ENCODE assay signal across 12 cellular contexts in genomic region chr1:232965124-232965911, GRCh38. TPM values are rescaled to one million over a fixed set of nuclear protein-coding genes. Genes with fewer than 3 reads are reported as not detected.
DNase-seq lines count a peak whose midpoint lies in the region; ATAC-seq and TF ChIP-seq lines count a peak whose summit lies in the region.
"Had no signal": no experiment of that assay in that cellular context is flagged by ENCODE, and none has a peak within 500 bp of the region (broad histone marks: within the 10 kb centered on the region; RNA-seq: fewer than 3 reads in every experiment).

No MANE protein-coding gene starts in this region.

- ATAC-seq in activated naive CD8-positive, alpha-beta T cell treated with anti-CD3 and anti-CD28 coated beads, Interleukin-2, amount 50 U/mL, for 24 hours, result peak; percentile 40
- peak; percentile 47 for ATAC-seq in HG02852 (IDR thresholded peaks at IDR 0.05; ENCODE audit: unreplicated experiment)
- peak; percentile 64 for ATAC-seq in esophagus mucosa
- ATAC-seq: pancreas had no signal

- intact Hi-C loops in stomach (cut with DNase I; ENCODE audit: low total_unique reads), result no loop called here

- peaks cover 0 to 20% (median 15%) of the 10 kb centered on the region in 4 donors for H3K36me3 ChIP-seq in stomach

- peaks cover 11 to 58% (median 37%) of the 10 kb centered on the region in 4 donors for H3K4me1 ChIP-seq in stomach

- H3K27me3 ChIP-seq in stomach, result no peaks in the 10 kb centered on the region
- H3K27me3 ChIP-seq: pancreas, tibial nerve had no signal

- peak overlapping the region in 4 of 5 donors; percentile 1 to 61 (median 51) for H3K27ac ChIP-seq in stomach
- H3K27ac ChIP-seq: GM23248, pancreas, tibial nerve had no signal

- peak overlapping the region in 1 of 4 donors; percentile 4 for H3K4me3 ChIP-seq in stomach
- H3K4me3 ChIP-seq: GM23248, pancreas, tibial nerve had no signal

- TF ChIP-seq CTCF in stomach (IDR thresholded peaks at IDR 0.05) (no peak), glutamatergic neuron (IDR thresholded peaks at IDR 0.05; ENCODE audit: partially characterized antibody, unreplicated experiment) (no peak)

- in situ Hi-C loops in G401 (cut with HindIII; ENCODE audit: low sequenced_read_pairs), result no loop called here

- no peaks in the 10 kb centered on the region for H3K9me3 ChIP-seq in stomach
- H3K9me3 ChIP-seq: pancreas, tibial nerve had no signal

- H3K27me3 Mint-ChIP-seq in activated naive CD8-positive, alpha-beta T cell treated with anti-CD3 and anti-CD28 coated beads, Interleukin-2, amount 50 U/mL, for 24 hours, result no peaks in the 10 kb centered on the region
- no peaks in the 10 kb centered on the region for H3K27me3 Mint-ChIP-seq in activated naive CD8-positive, alpha-beta T cell treated with anti-CD3 and anti-CD28 coated beads for 36 hours
- H3K27me3 Mint-ChIP-seq in glutamatergic neuron (ENCODE audit: unreplicated experiment), result no peaks in the 10 kb centered on the region

- no peak for DNase-seq in activated naive CD8-positive, alpha-beta T cell treated with anti-CD3 and anti-CD28 coated beads, Interleukin-2, amount 50 U/mL, for 24 hours
- no peak for DNase-seq in activated naive CD8-positive, alpha-beta T cell treated with anti-CD3 and anti-CD28 coated beads for 36 hours
- DNase-seq in stomach, result no peak
- DNase-seq in glutamatergic neuron, result no peak
- no peak for DNase-seq in G401 (ENCODE audit: low spot score)
- DNase-seq in Kasumi-1 (lab: John Stamatoyannopoulos, UW), result no peak
- DNase-seq: GM23248, NCI-H2171, pancreas had no signal

- TF ChIP-seq POLR2A in stomach (IDR thresholded peaks at IDR 0.05), result no peak

- 76 to 85% (median 84%) methylated on average over 10 of the region's 10 CpGs for WGBS in stomach, 5 donors

- peaks cover 31% of the 10 kb centered on the region for H3K36me3 Mint-ChIP-seq in activated naive CD8-positive, alpha-beta T cell treated with anti-CD3 and anti-CD28 coated beads, Interleukin-2, amount 50 U/mL, for 24 hours (ENCODE audit: low read depth)
- H3K36me3 Mint-ChIP-seq in activated naive CD8-positive, alpha-beta T cell treated with anti-CD3 and anti-CD28 coated beads for 36 hours, result peaks cover 34% of the 10 kb centered on the region
- no peaks in the 10 kb centered on the region for H3K36me3 Mint-ChIP-seq in glutamatergic neuron (ENCODE audit: unreplicated experiment)

- no peak overlapping the region for H3K4me3 Mint-ChIP-seq in activated naive CD8-positive, alpha-beta T cell treated with anti-CD3 and anti-CD28 coated beads, Interleukin-2, amount 50 U/mL, for 24 hours
- no peak overlapping the region for H3K4me3 Mint-ChIP-seq in activated naive CD8-positive, alpha-beta T cell treated with anti-CD3 and anti-CD28 coated beads for 36 hours
- no peak overlapping the region for H3K4me3 Mint-ChIP-seq in glutamatergic neuron (ENCODE audit: unreplicated experiment)

- TF ChIP-seq EP300 in stomach (IDR thresholded peaks at IDR 0.05), result no peak

- no peaks in the 10 kb centered on the region for H3K9me3 Mint-ChIP-seq in activated naive CD8-positive, alpha-beta T cell treated with anti-CD3 and anti-CD28 coated beads, Interleukin-2, amount 50 U/mL, for 24 hours
- no peaks in the 10 kb centered on the region for H3K9me3 Mint-ChIP-seq in activated naive CD8-positive, alpha-beta T cell treated with anti-CD3 and anti-CD28 coated beads for 36 hours
- peaks cover 2% of the 10 kb centered on the region for H3K9me3 Mint-ChIP-seq in glutamatergic neuron (ENCODE audit: unreplicated experiment)

- no peak overlapping the region for H3K27ac Mint-ChIP-seq in activated naive CD8-positive, alpha-beta T cell treated with anti-CD3 and anti-CD28 coated beads, Interleukin-2, amount 50 U/mL, for 24 hours
- H3K27ac Mint-ChIP-seq in activated naive CD8-positive, alpha-beta T cell treated with anti-CD3 and anti-CD28 coated beads for 36 hours, result no peak overlapping the region
- H3K27ac Mint-ChIP-seq in glutamatergic neuron (ENCODE audit: unreplicated experiment), result no peak overlapping the region

- peaks cover 35% of the 10 kb centered on the region for H3K4me1 Mint-ChIP-seq in activated naive CD8-positive, alpha-beta T cell treated with anti-CD3 and anti-CD28 coated beads, Interleukin-2, amount 50 U/mL, for 24 hours
- H3K4me1 Mint-ChIP-seq in activated naive CD8-positive, alpha-beta T cell treated with anti-CD3 and anti-CD28 coated beads for 36 hours, result peaks cover 36% of the 10 kb centered on the region
- peaks cover 25% of the 10 kb centered on the region for H3K4me1 Mint-ChIP-seq in glutamatergic neuron (ENCODE audit: low read depth, unreplicated experiment)

RNA-seq across cellular contexts. Expression of gene NTPCR, which starts 14.9 kb away (rescaled TPM):
- total RNA-seq in activated naive CD8-positive, alpha-beta T cell treated with anti-CD3 and anti-CD28 coated beads for 36 hours, result 10 to 100 TPM; 32.4 to 32.9 TPM
- total RNA-seq in esophagus mucosa (44.0 TPM), stomach (10 to 100 TPM; 14.9 to 46.3 (median 24.6) TPM), glutamatergic neuron (ENCODE audit: unreplicated experiment) (40.7 TPM)
- 10 to 100 TPM; 43.5 to 56.3 (median 51.8) TPM for polyA plus RNA-seq in stomach
- total RNA-seq in G401 (2014; rRNA removed; shearing (Covaris generic)), result 46.2 and 50.5 TPM in 2 replicates
